In the genomic region with DNA sequence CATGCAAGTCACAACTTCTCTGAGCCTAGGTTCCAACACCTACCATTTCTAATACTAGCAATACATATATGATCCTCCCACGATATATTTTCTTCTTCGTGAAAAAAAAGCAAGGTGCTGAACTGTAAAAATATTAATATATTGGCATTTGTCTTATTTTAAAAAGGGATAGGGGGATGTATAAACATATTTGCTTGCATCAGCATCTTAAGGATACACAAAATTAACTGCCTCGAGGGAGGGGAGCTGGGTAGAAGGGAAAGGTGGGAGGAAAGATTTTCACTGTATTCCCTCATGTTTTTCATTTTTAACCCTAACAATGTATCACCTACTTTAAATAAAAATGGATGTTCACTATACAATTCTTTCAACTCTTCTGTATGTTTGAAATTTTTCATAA, we compare ENCODE assay signal across 10 cellular contexts. TPM values are rescaled to one million over a fixed set of nuclear protein-coding genes. Genes with fewer than 3 reads are reported as not detected.
DNase-seq lines count a peak whose midpoint lies in the region; ATAC-seq and TF ChIP-seq lines count a peak whose summit lies in the region.
"Had no signal": no experiment of that assay in that cellular context is flagged by ENCODE, and none has a peak within 500 bp of the region (broad histone marks: within the 10 kb centered on the region; RNA-seq: fewer than 3 reads in every experiment).

No MANE protein-coding gene starts in this region.

- H3F3A ChIP-seq in SU-DHL-6 (ENCODE audit: insufficient read depth): peaks cover 7% of the 10 kb centered on the region

- peak overlapping the region; percentile 63 for H3K27ac Mint-ChIP-seq in activated T-cell treated with anti-CD3 and anti-CD28 coated beads, Interleukin-2, amount 50 U/mL, for 72 hours

- no peak for TF ChIP-seq CTCF in SU-DHL-6 (IDR thresholded peaks at IDR 0.05; ENCODE audit: insufficient read depth, low read length, poor library complexity, severe bottlenecking)
- TF ChIP-seq CTCF in fibroblast of villous mesenchyme (IDR thresholded peaks at IDR 0.05; ENCODE audit: insufficient read depth, low read depth, low read length): no peak

- H3K27me3 ChIP-seq in SU-DHL-6 (ENCODE audit: low read length) (no peaks in the 10 kb centered on the region), subcutaneous abdominal adipose tissue (ENCODE audit: control insufficient read depth in 5 of 5, insufficient read depth in 4 of 5, low read length in 5 of 5) (no peaks in the 10 kb centered on the region)

- no peaks in the 10 kb centered on the region for H3K9me3 Mint-ChIP-seq in activated T-cell treated with anti-CD3 and anti-CD28 coated beads, Interleukin-2, amount 50 U/mL, for 72 hours
- H3K9me3 Mint-ChIP-seq: activated naive CD8-positive, alpha-beta T cell treated with anti-CD3 and anti-CD28 coated beads, Interleukin-2, amount 10 ng/mL, durations not matched to agents 7 days and 5 days had no signal

- no peaks in the 10 kb centered on the region for H4K20me1 ChIP-seq in SU-DHL-6 (ENCODE audit: low read depth, low read length)

- no peaks in the 10 kb centered on the region for H3K27me3 Mint-ChIP-seq in activated T-cell treated with anti-CD3 and anti-CD28 coated beads, Interleukin-2, amount 50 U/mL, for 72 hours (ENCODE audit: low read depth)
- H3K27me3 Mint-ChIP-seq: activated naive CD8-positive, alpha-beta T cell treated with anti-CD3 and anti-CD28 coated beads, Interleukin-2, amount 10 ng/mL, durations not matched to agents 7 days and 5 days had no signal

- H3K4me3 Mint-ChIP-seq in activated T-cell treated with anti-CD3 and anti-CD28 coated beads, Interleukin-2, amount 50 U/mL, for 72 hours: no peak overlapping the region

- no peaks in the 10 kb centered on the region for H3K79me2 ChIP-seq in SU-DHL-6 (ENCODE audit: insufficient read depth, low read length)

- H3K4me1 Mint-ChIP-seq in activated T-cell treated with anti-CD3 and anti-CD28 coated beads, Interleukin-2, amount 50 U/mL, for 72 hours (ENCODE audit: low read depth): peaks cover 32% of the 10 kb centered on the region

- peak overlapping the region; percentile 68 for H3K4me2 ChIP-seq in SU-DHL-6 (ENCODE audit: low read depth, low read length, poor library complexity, severe bottlenecking)

- no peak for ATAC-seq in activated T-cell treated with anti-CD3 and anti-CD28 coated beads, Interleukin-2, amount 50 U/mL, for 72 hours (replicated peaks in 1 of 2)
- no peak for ATAC-seq in HG02938 (IDR thresholded peaks at IDR 0.05; ENCODE audit: unreplicated experiment)

- H2AFZ ChIP-seq in SU-DHL-6 (ENCODE audit: low read depth, low read length, severe bottlenecking): no peak overlapping the region

- H3K36me3 ChIP-seq in SU-DHL-6 (ENCODE audit: low read length) (no peaks in the 10 kb centered on the region), subcutaneous abdominal adipose tissue (ENCODE audit: control insufficient read depth in 5 of 5, insufficient read depth in 5 of 5, low read length in 5 of 5) (peaks cover 10 to 21% (median 14%) of the 10 kb centered on the region in 5 donors)

- H3K4me3 ChIP-seq in SU-DHL-6 (ENCODE audit: insufficient read depth, low read length, poor library complexity, severe bottlenecking): no peak overlapping the region
- H3K4me3 ChIP-seq in fibroblast of villous mesenchyme (ENCODE audit: low read depth, low read length): peak overlapping the region; percentile 16
- H3K4me3 ChIP-seq in subcutaneous abdominal adipose tissue (ENCODE audit: low read depth in 1 of 5, low read length in 5 of 5): peak overlapping the region in 4 of 5 donors; percentile 79 to 96 (median 86)

- H3K4me1 ChIP-seq in subcutaneous abdominal adipose tissue (ENCODE audit: control insufficient read depth in 5 of 5, insufficient read depth in 5 of 5, low read length in 5 of 5): peaks cover 0 to 60% (median 33%) of the 10 kb centered on the region in 5 donors

- no peaks in the 10 kb centered on the region for H3K9me3 ChIP-seq in SU-DHL-6 (ENCODE audit: insufficient read depth, low read length)
- H3K9me3 ChIP-seq in subcutaneous abdominal adipose tissue (ENCODE audit: control insufficient read depth in 5 of 5, low read length in 5 of 5): no peaks in the 10 kb centered on the region

- no peaks in the 10 kb centered on the region for H3K9me2 ChIP-seq in SU-DHL-6 (replicated peaks; ENCODE audit: insufficient read depth, low read length)

- H3K27ac ChIP-seq in SU-DHL-6 (ENCODE audit: low read depth, low read length) (no peak overlapping the region), subcutaneous abdominal adipose tissue (ENCODE audit: low read depth, low read length) (peak overlapping the region; percentile 76)

- H3K9ac ChIP-seq in SU-DHL-6 (ENCODE audit: low read length) (peak overlapping the region; percentile 69; the same call in 1 of the 2 replicates), subcutaneous abdominal adipose tissue (ENCODE audit: low read length in 5 of 5) (peak overlapping the region in 3 of 5 donors; percentile 70 to 86 (median 74))

- peaks cover 2 to 5% of the 10 kb centered on the region in 2 donors for H3K36me3 Mint-ChIP-seq in activated T-cell treated with anti-CD3 and anti-CD28 coated beads, Interleukin-2, amount 50 U/mL, for 72 hours (ENCODE audit: insufficient read depth in 2 of 2)

- no peak for DNase-seq in activated T-cell treated with anti-CD3 and anti-CD28 coated beads, Interleukin-2, amount 50 U/mL, for 72 hours
- no peak for DNase-seq in activated T-cell treated with anti-CD3 and anti-CD28 coated beads, Interleukin-2, amount 50 U/mL, for 1 hour
- DNase-seq in fibroblast of villous mesenchyme (ENCODE audit: low read depth) (no peak), SHP77 treated with DMSO at 0.1 percent for 48 hours (lab: John Stamatoyannopoulos, UW) (no peak), NOMO-1 (lab: John Stamatoyannopoulos, UW; ENCODE audit: unreplicated experiment in 2 of 2) (no peak)
- DNase-seq: activated CD4-positive, alpha-beta T cell treated with anti-CD3 and anti-CD28 coated beads for 1 hour; activated naive CD8-positive, alpha-beta T cell treated with anti-CD3 and anti-CD28 coated beads, Interleukin-2, amount 10 ng/mL, durations not matched to agents 7 days and 5 days had no signal

RNA-seq across cellular contexts. Expression of a gene that starts 1.3 kb away (rescaled TPM):
- 10 to 100 TPM; 27.1 to 30.0 TPM for total RNA-seq in activated T-cell treated with anti-CD3 and anti-CD28 coated beads, Interleukin-2, amount 50 U/mL, for 72 hours
- total RNA-seq in fibroblast of villous mesenchyme: 19.3 and 51.8 TPM in 2 replicates
